Comparison of ENCODE assay signal across 7 cellular contexts in the genomic region with DNA sequence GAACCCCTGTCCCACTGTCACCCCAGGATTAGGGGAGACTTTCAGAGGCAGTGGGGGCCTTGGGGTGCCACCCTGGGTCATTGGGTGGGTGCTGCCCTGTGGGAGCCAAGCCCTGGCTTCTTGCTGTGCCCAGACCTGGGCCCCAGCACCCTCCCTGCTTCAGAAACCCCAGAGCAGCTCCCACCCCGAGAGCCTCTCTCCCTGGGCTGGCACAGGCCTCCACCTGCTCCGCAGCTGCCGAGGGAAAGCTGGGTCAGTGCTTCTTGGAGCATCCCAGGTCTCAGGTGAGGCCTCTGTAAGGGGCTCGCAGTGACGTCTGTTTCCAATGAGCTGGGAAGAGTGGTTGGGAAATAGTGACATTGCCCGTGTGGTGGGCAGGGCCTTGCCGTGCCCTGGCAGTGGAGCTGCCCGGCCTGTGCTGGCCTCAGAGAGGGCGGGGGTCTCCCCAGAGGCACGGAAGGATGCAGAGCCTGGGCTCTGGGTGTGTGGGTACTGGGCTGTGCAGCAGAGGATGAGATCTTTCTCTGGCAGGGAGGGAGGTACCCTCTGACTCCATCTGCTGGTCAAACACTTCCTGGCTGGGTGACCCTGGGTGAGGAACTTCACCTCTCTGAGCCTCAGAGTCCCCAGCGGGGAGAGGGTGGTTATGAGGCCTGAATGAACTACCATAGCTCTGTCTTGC. TPM values are rescaled to one million over a fixed set of nuclear protein-coding genes. Genes with fewer than 3 reads are reported as not detected.
DNase-seq lines count a peak whose midpoint lies in the region; ATAC-seq, FAIRE-seq and TF ChIP-seq lines count a peak whose summit lies in the region.

No MANE protein-coding gene starts in this region.

- peaks cover 19% of the 10 kb centered on the region for H3K36me3 ChIP-seq in GM06990 (ENCODE audit: control insufficient read depth, insufficient read depth, low read length)
- H3K36me3 ChIP-seq in endothelial cell of umbilical vein (ENCODE audit: control insufficient read depth in 2 of 2, extremely low read depth in 1 of 2, insufficient read depth in 2 of 2, low read length in 2 of 2), result peaks cover 5 to 31% of the 10 kb centered on the region in 2 experiments

- DNase-seq in GM06990 (ENCODE audit: extremely low read depth, insufficient read length), result no peak
- peak; percentile 71 for DNase-seq in NAMALWA (ENCODE audit: low spot score)
- DNase-seq in endothelial cell of umbilical vein (ENCODE audit: low read depth, low spot score), result no peak
- no peak for DNase-seq in retinal pigment epithelial cell (ENCODE audit: low read depth)
- no peak for DNase-seq in stimulated activated CD4-positive, alpha-beta T cell treated with anti-CD3 and anti-CD28 coated beads, Interleukin-4, amount 100 ng/mL, for 1 hour
- DNase-seq in GDM1 (lab: John Stamatoyannopoulos, UW), result no peak

- no peak for TF ChIP-seq POLR2A in endothelial cell of umbilical vein (IDR thresholded peaks at IDR 0.05; ENCODE audit: low read depth, low read length)

- no peak overlapping the region for H3K4me2 ChIP-seq in endothelial cell of umbilical vein (ENCODE audit: insufficient read depth, low read length)

- H3K27me3 ChIP-seq in GM06990 (replicated peaks; ENCODE audit: control insufficient read depth, insufficient read depth, low read length) (no peaks in the 10 kb centered on the region), endothelial cell of umbilical vein (ENCODE audit: control insufficient read depth in 2 of 2, insufficient read depth in 2 of 2, low read length in 2 of 2) (no peaks in the 10 kb centered on the region)

- no peak overlapping the region for H3K9ac ChIP-seq in endothelial cell of umbilical vein (replicated peaks; ENCODE audit: extremely low read depth, insufficient read depth, low read length)

- dilution Hi-C loops in endothelial cell of umbilical vein (cut with MboI; ENCODE audit: extremely low pct_ligation_motif_present, low sequenced_read_pairs), result no loop called here

- POLR2A ChIA-PET in endothelial cell of umbilical vein (lab: Charles Lee), result no interaction called here

- peaks cover 29% of the 10 kb centered on the region for H3K4me1 ChIP-seq in endothelial cell of umbilical vein (ENCODE audit: control insufficient read depth, extremely low read depth, insufficient read depth, low read length)

- peak; percentile 70 for FAIRE-seq in endothelial cell of umbilical vein (lab: Jason Lieb, UNC)

- BruUV-seq in endothelial cell of umbilical vein (replicated peaks; lab: Mats Ljungman, UMichigan), result no TSS peak

- no peaks in the 10 kb centered on the region for H3K9me3 ChIP-seq in endothelial cell of umbilical vein (replicated peaks; ENCODE audit: control insufficient read depth, insufficient read depth, low read length)

- no peaks in the 10 kb centered on the region for H4K20me1 ChIP-seq in endothelial cell of umbilical vein (replicated peaks; ENCODE audit: control insufficient read depth, extremely low read depth, insufficient read depth, low read length)

- H3K4me3 ChIP-seq in GM06990 (replicated peaks; ENCODE audit: low read depth, low read length), result no peak overlapping the region
- no peak overlapping the region for H3K4me3 ChIP-seq in endothelial cell of umbilical vein (replicated peaks in 1 of 3; ENCODE audit: insufficient read depth in 1 of 3, low read depth in 1 of 3, low read length in 3 of 3)
- no peak overlapping the region for H3K4me3 ChIP-seq in retinal pigment epithelial cell (ENCODE audit: low read length)

- H3K27ac ChIP-seq in endothelial cell of umbilical vein (ENCODE audit: insufficient read depth, low read depth, low read length), result peak overlapping the region; percentile 41

- H2AFZ ChIP-seq in endothelial cell of umbilical vein (ENCODE audit: low read depth, low read length), result no peak overlapping the region

- TF ChIP-seq CTCF in GM06990 (IDR thresholded peaks at IDR 0.05; ENCODE audit: insufficient read depth, low read length, poor library complexity, severe bottlenecking) (peak; percentile 65), endothelial cell of umbilical vein (IDR thresholded peaks at IDR 0.05; ENCODE audit: extremely low read depth in 1 of 2, insufficient read depth in 1 of 2, low read depth in 1 of 2, low read length in 2 of 2) (peak; percentile 29 to 36), retinal pigment epithelial cell (conservative IDR thresholded peaks at IDR 0.05; ENCODE audit: low read depth, low read length) (peak; percentile 61)

- CTCF ChIA-PET in endothelial cell of umbilical vein (lab: Charles Lee), result interaction anchor here (1.0 to 4.7 kb wide), 7 partner anchors 13 to 112 kb away, joined by 3 to 48 read pairs (median 4); partner anchors contain the start of gene MICALL1

- ATAC-seq in HG03354 (IDR thresholded peaks at IDR 0.05; ENCODE audit: poor library complexity, severe bottlenecking, unreplicated experiment), result no peak

- no peaks in the 10 kb centered on the region for H3K79me2 ChIP-seq in endothelial cell of umbilical vein (ENCODE audit: control insufficient read depth, insufficient read depth, low read length)

- H3K9me1 ChIP-seq in endothelial cell of umbilical vein (replicated peaks; ENCODE audit: control insufficient read depth, extremely low read depth, insufficient read depth, low read length), result no peaks in the 10 kb centered on the region

- intact Hi-C loops in endothelial cell of umbilical vein (cut with micrococcal nuclease), result no loop called here

TF ChIP-seq in endothelial cell of umbilical vein, 7 proteins besides CTCF, POLR2A, EP300 and RAD21:
- TF ChIP-seq FOS (IDR thresholded peaks at IDR 0.05; ENCODE audit: borderline replicate concordance, insufficient read depth, low read length) (no peak), POLR2AphosphoS5 (IDR thresholded peaks at IDR 0.05; ENCODE audit: insufficient read depth, low read depth, low read length) (no peak), MYC (IDR thresholded peaks at IDR 0.05; ENCODE audit: low read depth, low read length) (no peak), EZH2 (IDR thresholded peaks at IDR 0.05; ENCODE audit: borderline replicate concordance, low read depth, low read length, severe bottlenecking) (no peak)

RNA-seq across cellular contexts. Expression of gene C22orf23, which starts 23.0 kb away (rescaled TPM):
- total RNA-seq in endothelial cell of umbilical vein, result 0.44 and 0.46 TPM in 2 replicates
- polyA plus RNA-seq in endothelial cell of umbilical vein, result 0.23 and 0.43 TPM in 2 replicates
- 0.30 and 0.34 TPM in 2 replicates for polyA plus RNA-seq in endothelial cell of umbilical vein (2011; cell fraction: cytosol; rRNA removed)
- polyA plus RNA-seq in endothelial cell of umbilical vein (2011; cell fraction: nucleus; rRNA removed), result 0.36 and 0.56 TPM in 2 replicates
- polyA plus RNA-seq in endothelial cell of umbilical vein (2012), result 0.65 and 0.78 TPM in 2 replicates
- polyA minus RNA-seq in endothelial cell of umbilical vein, result not detected in 2 replicates
- polyA minus RNA-seq in endothelial cell of umbilical vein (2011; cell fraction: cytosol; rRNA and poly(A)+ RNA removed), result not detected
- not detected in 2 replicates for polyA minus RNA-seq in endothelial cell of umbilical vein (2011; cell fraction: nucleus; rRNA and poly(A)+ RNA removed)

RNA-seq across cellular contexts. Expression of gene POLR2F, which starts 23.1 kb away (rescaled TPM):
- 98.3 and 106 TPM in 2 replicates for total RNA-seq in endothelial cell of umbilical vein
- 112 and 133 TPM in 2 replicates for polyA plus RNA-seq in endothelial cell of umbilical vein
- 164 and 172 TPM in 2 replicates for polyA plus RNA-seq in endothelial cell of umbilical vein (2011; cell fraction: cytosol; rRNA removed)
- polyA plus RNA-seq in endothelial cell of umbilical vein (2011; cell fraction: nucleus; rRNA removed), result 54.0 and 58.7 TPM in 2 replicates
- polyA plus RNA-seq in endothelial cell of umbilical vein (2012), result 122 and 156 TPM in 2 replicates
- 27.1 and 33.5 TPM in 2 replicates for polyA minus RNA-seq in endothelial cell of umbilical vein
- 48.6 TPM for polyA minus RNA-seq in endothelial cell of umbilical vein (2011; cell fraction: cytosol; rRNA and poly(A)+ RNA removed)
- polyA minus RNA-seq in endothelial cell of umbilical vein (2011; cell fraction: nucleus; rRNA and poly(A)+ RNA removed), result 5.3 and 10.9 TPM in 2 replicates

RNA-seq across cellular contexts. Expression of gene MICALL1, which starts 24.3 kb away (rescaled TPM):
- 65.2 and 66.9 TPM in 2 replicates for total RNA-seq in endothelial cell of umbilical vein
- polyA plus RNA-seq in endothelial cell of umbilical vein, result 23.9 and 30.5 TPM in 2 replicates
- 23.5 and 29.4 TPM in 2 replicates for polyA plus RNA-seq in endothelial cell of umbilical vein (2011; cell fraction: cytosol; rRNA removed)
- 29.8 and 31.4 TPM in 2 replicates for polyA plus RNA-seq in endothelial cell of umbilical vein (2011; cell fraction: nucleus; rRNA removed)
- polyA plus RNA-seq in endothelial cell of umbilical vein (2012), result 24.7 and 30.0 TPM in 2 replicates
- polyA minus RNA-seq in endothelial cell of umbilical vein, result 40.6 and 41.1 TPM in 2 replicates
- 23.2 TPM for polyA minus RNA-seq in endothelial cell of umbilical vein (2011; cell fraction: cytosol; rRNA and poly(A)+ RNA removed)
- 18.3 and 29.6 TPM in 2 replicates for polyA minus RNA-seq in endothelial cell of umbilical vein (2011; cell fraction: nucleus; rRNA and poly(A)+ RNA removed)

RNA-seq across cellular contexts. Expression of gene SOX10, which starts 53.9 kb away (rescaled TPM):
- not detected in 2 replicates for total RNA-seq in endothelial cell of umbilical vein
- not detected in 2 replicates for polyA plus RNA-seq in endothelial cell of umbilical vein
- polyA plus RNA-seq in endothelial cell of umbilical vein (2011; cell fraction: cytosol; rRNA removed), result not detected in 2 replicates
- not detected in 2 replicates for polyA plus RNA-seq in endothelial cell of umbilical vein (2011; cell fraction: nucleus; rRNA removed)
- polyA plus RNA-seq in endothelial cell of umbilical vein (2012), result not detected in 2 replicates
- not detected in 2 replicates for polyA minus RNA-seq in endothelial cell of umbilical vein
- polyA minus RNA-seq in endothelial cell of umbilical vein (2011; cell fraction: cytosol; rRNA and poly(A)+ RNA removed), result not detected
- not detected in 2 replicates for polyA minus RNA-seq in endothelial cell of umbilical vein (2011; cell fraction: nucleus; rRNA and poly(A)+ RNA removed)
